In genomic region chr16:89409161-89409711, GRCh38 we compare ENCODE assay signal across 9 cellular contexts.
A peak's percentile ranks its signal among the peaks of the same experiment; 100 is the strongest.
DNase-seq lines count a peak whose midpoint lies in the region; ATAC-seq and TF ChIP-seq lines count a peak whose summit lies in the region.
"Had no signal": no experiment of that assay in that cellular context is flagged by ENCODE, and none has a peak within 500 bp of the region (broad histone marks: within the 10 kb centered on the region; RNA-seq: fewer than 3 reads in every experiment).

No MANE protein-coding gene starts in this region.

- TF ChIP-seq CTCF in GM10266 (IDR thresholded peaks at IDR 0.05; ENCODE audit: control insufficient read depth, insufficient read depth, low read depth, missing control alignments): no peak

- DNase-seq in activated gamma-delta T cell treated with Interleukin-2 at 50 U/mL for 16 hours: peak; percentile 73
- peak; percentile 36 to 67 for DNase-seq in lung microvascular endothelial cell (ENCODE audit: low read depth in 2 of 2)
- peak; percentile 56 to 69 (median 64) for DNase-seq in stimulated activated naive CD4-positive, alpha-beta T cell (lab: John Stamatoyannopoulos, UW)
- no peak for DNase-seq in DMS153 (lab: John Stamatoyannopoulos, UW)
- DNase-seq in GM10266 (ENCODE audit: extremely low spot score): no peak
- DNase-seq: colonic mucosa had no signal

- ATAC-seq in SK-N-SH treated with all-trans-retinoic acid at 6 μM for 48 hours: peak; percentile 4; the same call in 1 of the 3 replicates
- no peak for ATAC-seq in HG03135 (IDR thresholded peaks at IDR 0.05; ENCODE audit: unreplicated experiment)
- no peak for ATAC-seq in HG03095 (IDR thresholded peaks at IDR 0.05; ENCODE audit: unreplicated experiment)

TF ChIP-seq in SK-N-SH treated with all-trans-retinoic acid at 6 μM for 48 hours, 23 proteins besides CTCF, POLR2A, EP300 and RAD21:
- TF ChIP-seq ISL1 (CRISPR knock-in tag; IDR thresholded peaks at IDR 0.05) (no peak), BACH2 (CRISPR knock-in tag; IDR thresholded peaks at IDR 0.05; ENCODE audit: borderline replicate concordance) (no peak), ZFP3 (CRISPR knock-in tag; IDR thresholded peaks at IDR 0.05) (no peak), OSR1 (CRISPR knock-in tag; IDR thresholded peaks at IDR 0.05) (no peak), CREB5 (CRISPR knock-in tag; IDR thresholded peaks at IDR 0.05; ENCODE audit: low read depth) (no peak), PATZ1 (CRISPR knock-in tag; IDR thresholded peaks at IDR 0.05; ENCODE audit: borderline replicate concordance) (no peak), CSDC2 (CRISPR knock-in tag; IDR thresholded peaks at IDR 0.05) (no peak), SNAI2 (CRISPR knock-in tag; IDR thresholded peaks at IDR 0.05) (no peak), ESRRG (CRISPR knock-in tag; IDR thresholded peaks at IDR 0.05) (no peak), CSRNP3 (CRISPR knock-in tag; IDR thresholded peaks at IDR 0.05) (no peak), ZFP30 (CRISPR knock-in tag; IDR thresholded peaks at IDR 0.05) (no peak), ARNTL (CRISPR knock-in tag; IDR thresholded peaks at IDR 0.05; ENCODE audit: borderline replicate concordance, low read depth) (no peak), TSHZ2 (CRISPR knock-in tag; IDR thresholded peaks at IDR 0.05) (no peak), ZNF565 (CRISPR knock-in tag; conservative IDR thresholded peaks at IDR 0.05; ENCODE audit: low read depth) (no peak)

Comparison
In these comparisons a context has a peak if more than half of its experiments do, and no peak if none do; other contexts are left out.
1. DNase-seq: peak in activated gamma-delta T cell treated with Interleukin-2 at 50 U/mL for 16 hours (single experiment), lung microvascular endothelial cell (2 of 2) and stimulated activated naive CD4-positive, alpha-beta T cell (6 of 6); none in DMS153 (single experiment) and GM10266 (single experiment).